ENCODE assay signal across 10 cellular contexts in the genomic region with DNA sequence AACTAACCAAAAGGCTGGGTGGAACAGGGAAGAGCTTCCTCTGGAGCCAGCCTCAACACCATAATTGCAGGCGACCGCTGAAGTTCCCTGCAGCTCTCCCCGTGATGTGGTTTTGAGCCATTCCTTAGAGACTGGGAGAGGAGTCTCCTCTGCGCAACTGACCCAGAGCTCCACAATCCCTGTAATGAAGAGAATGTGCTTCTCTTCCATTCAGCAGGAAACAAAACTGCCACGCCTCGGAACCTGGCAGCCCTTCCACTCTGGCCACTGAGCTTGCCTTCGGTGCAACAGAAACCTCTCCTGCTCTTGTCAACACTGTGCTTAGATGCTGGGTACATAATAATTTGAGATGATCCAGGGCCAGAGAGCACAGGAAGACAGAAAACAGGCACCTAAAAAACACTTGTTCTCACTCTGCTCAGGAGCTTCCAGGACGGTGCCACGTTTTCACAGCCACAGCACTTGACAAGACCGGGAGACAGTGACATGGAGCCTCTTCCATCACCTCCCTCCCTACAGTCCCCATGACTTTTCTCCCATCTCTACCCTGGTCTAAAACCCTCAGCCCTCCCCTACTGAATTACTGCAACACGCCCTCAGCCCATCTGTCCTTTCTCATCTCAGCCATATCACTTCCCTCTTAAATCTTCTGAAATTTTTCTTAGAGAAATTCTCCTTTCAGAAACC.
A peak's percentile ranks its signal among the peaks of the same experiment; 100 is the strongest.
DNase-seq lines count a peak whose midpoint lies in the region; ATAC-seq and TF ChIP-seq lines count a peak whose summit lies in the region.
"Had no signal": no experiment of that assay in that cellular context is flagged by ENCODE, and none has a peak within 500 bp of the region (broad histone marks: within the 10 kb centered on the region; RNA-seq: fewer than 3 reads in every experiment).

No MANE protein-coding gene starts in this region.

- DNase-seq in GM04504 (ENCODE audit: low read depth) (peak; percentile 84), WTC11 (ENCODE audit: low spot score) (no peak), left cardiac atrium (peak; percentile 30), skeletal muscle cell (ENCODE audit: low read depth) (peak; percentile 51), HUDEP-2 (lab: John Stamatoyannopoulos, UW; ENCODE audit: unreplicated experiment in 76 of 76) (no peak), GM13977 (ENCODE audit: low spot score) (no peak), NCI-H1105 treated with DMSO at 0.1 percent for 48 hours (lab: John Stamatoyannopoulos, UW) (no peak), natural killer cell (no peak)
- DNase-seq: RPMI8226 had no signal

- CTCF ChIA-PET in WTC11 (lab: Charles Lee) = interaction anchor here (1.1 kb wide), 1 partner anchor 19 kb away, joined by 3 read pairs; no protein-coding TSS in a partner anchor

- H3K36me3 Mint-ChIP-seq in WTC11 = peaks cover 5% of the 10 kb centered on the region
- H3K36me3 Mint-ChIP-seq in natural killer cell = no peaks in the 10 kb centered on the region

- H3K27me3 Mint-ChIP-seq in WTC11 (ENCODE audit: low read depth) (no peaks in the 10 kb centered on the region), natural killer cell (ENCODE audit: low read depth in 2 of 2) (no peaks in the 10 kb centered on the region)

- no peak overlapping the region for H3K4me3 ChIP-seq in skeletal muscle cell (ENCODE audit: low read depth, low read length)
- H3K4me3 ChIP-seq: HAP-1 had no signal

- POLR2A ChIA-PET in WTC11 (lab: Charles Lee) = no interaction called here

- H3K4me3 Mint-ChIP-seq in WTC11 (no peak overlapping the region), natural killer cell (no peak overlapping the region)

- H3K9me3 Mint-ChIP-seq in WTC11 = no peaks in the 10 kb centered on the region
- H3K9me3 Mint-ChIP-seq in natural killer cell = no peaks in the 10 kb centered on the region

- in situ Hi-C loops in GM13977 (cut with MboI; ENCODE audit: low pct_unique_long_range_greater_than_20kb, low sequenced_read_pairs, unreplicated experiment) = no loop called here

- peak overlapping the region; percentile 54 for H3K27ac Mint-ChIP-seq in WTC11
- H3K27ac Mint-ChIP-seq in natural killer cell = no peak overlapping the region

- peaks cover 14% of the 10 kb centered on the region for H3K4me1 Mint-ChIP-seq in WTC11
- peaks cover 0 to 6% of the 10 kb centered on the region in 2 donors for H3K4me1 Mint-ChIP-seq in natural killer cell

- intact Hi-C loops in left cardiac atrium (cut with DNase I) = no loop called here
- intact Hi-C loops in natural killer cell (cut with micrococcal nuclease) = no loop called here

- TF ChIP-seq CTCF in WTC11 (IDR thresholded peaks at IDR 0.05) = no peak
- TF ChIP-seq CTCF in GM13977 (IDR thresholded peaks at IDR 0.05; ENCODE audit: extremely low read depth, insufficient read depth, missing control alignments) = no peak
- TF ChIP-seq CTCF in natural killer cell (IDR thresholded peaks at IDR 0.05) = no peak

- ATAC-seq in WTC11 (0 out of 2 replicates have a peak, but pooled peaks have one; percentile 20), left cardiac atrium (peak; percentile 37 to 47), natural killer cell (no peak)

TF ChIP-seq in WTC11, 78 proteins besides CTCF, POLR2A, EP300 and RAD21:
- no peak for TF ChIP-seq IRF2 (CRISPR knock-in tag; IDR thresholded peaks at IDR 0.05; ENCODE audit: borderline replicate concordance, low read depth)
- no peak for TF ChIP-seq NR3C1 (CRISPR knock-in tag; conservative IDR thresholded peaks at IDR 0.05; ENCODE audit: low read depth)
- TF ChIP-seq ZNF317 (CRISPR knock-in tag; IDR thresholded peaks at IDR 0.05; ENCODE audit: borderline replicate concordance, low read depth) = no peak
- TF ChIP-seq, protein P1, sequence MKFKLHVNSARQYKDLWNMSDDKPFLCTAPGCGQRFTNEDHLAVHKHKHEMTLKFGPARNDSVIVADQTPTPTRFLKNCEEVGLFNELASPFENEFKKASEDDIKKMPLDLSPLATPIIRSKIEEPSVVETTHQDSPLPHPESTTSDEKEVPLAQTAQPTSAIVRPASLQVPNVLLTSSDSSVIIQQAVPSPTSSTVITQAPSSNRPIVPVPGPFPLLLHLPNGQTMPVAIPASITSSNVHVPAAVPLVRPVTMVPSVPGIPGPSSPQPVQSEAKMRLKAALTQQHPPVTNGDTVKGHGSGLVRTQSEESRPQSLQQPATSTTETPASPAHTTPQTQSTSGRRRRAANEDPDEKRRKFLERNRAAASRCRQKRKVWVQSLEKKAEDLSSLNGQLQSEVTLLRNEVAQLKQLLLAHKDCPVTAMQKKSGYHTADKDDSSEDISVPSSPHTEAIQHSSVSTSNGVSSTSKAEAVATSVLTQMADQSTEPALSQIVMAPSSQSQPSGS (CRISPR knock-in tag; IDR thresholded peaks at IDR 0.05; ENCODE audit: borderline replicate concordance, low read depth) = no peak
- no peak for TF ChIP-seq KAT7 (CRISPR knock-in tag; IDR thresholded peaks at IDR 0.05; ENCODE audit: borderline replicate concordance)
- TF ChIP-seq TEAD4 (CRISPR knock-in tag; IDR thresholded peaks at IDR 0.05) = no peak
- TF ChIP-seq, protein P2, sequence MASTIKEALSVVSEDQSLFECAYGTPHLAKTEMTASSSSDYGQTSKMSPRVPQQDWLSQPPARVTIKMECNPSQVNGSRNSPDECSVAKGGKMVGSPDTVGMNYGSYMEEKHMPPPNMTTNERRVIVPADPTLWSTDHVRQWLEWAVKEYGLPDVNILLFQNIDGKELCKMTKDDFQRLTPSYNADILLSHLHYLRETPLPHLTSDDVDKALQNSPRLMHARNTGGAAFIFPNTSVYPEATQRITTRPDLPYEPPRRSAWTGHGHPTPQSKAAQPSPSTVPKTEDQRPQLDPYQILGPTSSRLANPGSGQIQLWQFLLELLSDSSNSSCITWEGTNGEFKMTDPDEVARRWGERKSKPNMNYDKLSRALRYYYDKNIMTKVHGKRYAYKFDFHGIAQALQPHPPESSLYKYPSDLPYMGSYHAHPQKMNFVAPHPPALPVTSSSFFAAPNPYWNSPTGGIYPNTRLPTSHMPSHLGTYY (CRISPR knock-in tag; IDR thresholded peaks at IDR 0.05) = no peak
- TF ChIP-seq, protein P3, sequence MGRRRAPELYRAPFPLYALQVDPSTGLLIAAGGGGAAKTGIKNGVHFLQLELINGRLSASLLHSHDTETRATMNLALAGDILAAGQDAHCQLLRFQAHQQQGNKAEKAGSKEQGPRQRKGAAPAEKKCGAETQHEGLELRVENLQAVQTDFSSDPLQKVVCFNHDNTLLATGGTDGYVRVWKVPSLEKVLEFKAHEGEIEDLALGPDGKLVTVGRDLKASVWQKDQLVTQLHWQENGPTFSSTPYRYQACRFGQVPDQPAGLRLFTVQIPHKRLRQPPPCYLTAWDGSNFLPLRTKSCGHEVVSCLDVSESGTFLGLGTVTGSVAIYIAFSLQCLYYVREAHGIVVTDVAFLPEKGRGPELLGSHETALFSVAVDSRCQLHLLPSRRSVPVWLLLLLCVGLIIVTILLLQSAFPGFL (CRISPR knock-in tag; IDR thresholded peaks at IDR 0.05; ENCODE audit: borderline replicate concordance) = no peak
- TF ChIP-seq NFYB (CRISPR knock-in tag; conservative IDR thresholded peaks at IDR 0.05; ENCODE audit: low read depth) = no peak
- no peak for TF ChIP-seq MXD4 (CRISPR knock-in tag; IDR thresholded peaks at IDR 0.05; ENCODE audit: borderline replicate concordance)
- no peak for TF ChIP-seq TCF7 (CRISPR knock-in tag; IDR thresholded peaks at IDR 0.05; ENCODE audit: low read depth)
- no peak for TF ChIP-seq NFE2L1 (CRISPR knock-in tag; IDR thresholded peaks at IDR 0.05)
- TF ChIP-seq, protein P4, sequence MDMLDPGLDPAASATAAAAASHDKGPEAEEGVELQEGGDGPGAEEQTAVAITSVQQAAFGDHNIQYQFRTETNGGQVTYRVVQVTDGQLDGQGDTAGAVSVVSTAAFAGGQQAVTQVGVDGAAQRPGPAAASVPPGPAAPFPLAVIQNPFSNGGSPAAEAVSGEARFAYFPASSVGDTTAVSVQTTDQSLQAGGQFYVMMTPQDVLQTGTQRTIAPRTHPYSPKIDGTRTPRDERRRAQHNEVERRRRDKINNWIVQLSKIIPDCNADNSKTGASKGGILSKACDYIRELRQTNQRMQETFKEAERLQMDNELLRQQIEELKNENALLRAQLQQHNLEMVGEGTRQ (CRISPR knock-in tag; IDR thresholded peaks at IDR 0.05) = no peak

Comparison
In these comparisons a context has a peak if more than half of its experiments do, and no peak if none do; other contexts are left out.
1. DNase-seq: peak in GM04504 (single experiment), left cardiac atrium (single experiment) and skeletal muscle cell (single experiment); none in WTC11 (single experiment), HUDEP-2 (0 of 76), GM13977 (single experiment), NCI-H1105 treated with DMSO at 0.1 percent for 48 hours (single experiment) and natural killer cell (single experiment).
2. ATAC-seq: peak in WTC11 (single experiment) and left cardiac atrium (2 of 2); none in natural killer cell (0 of 3).